ENCODE assay signal across 8 cellular contexts in the genomic region with DNA sequence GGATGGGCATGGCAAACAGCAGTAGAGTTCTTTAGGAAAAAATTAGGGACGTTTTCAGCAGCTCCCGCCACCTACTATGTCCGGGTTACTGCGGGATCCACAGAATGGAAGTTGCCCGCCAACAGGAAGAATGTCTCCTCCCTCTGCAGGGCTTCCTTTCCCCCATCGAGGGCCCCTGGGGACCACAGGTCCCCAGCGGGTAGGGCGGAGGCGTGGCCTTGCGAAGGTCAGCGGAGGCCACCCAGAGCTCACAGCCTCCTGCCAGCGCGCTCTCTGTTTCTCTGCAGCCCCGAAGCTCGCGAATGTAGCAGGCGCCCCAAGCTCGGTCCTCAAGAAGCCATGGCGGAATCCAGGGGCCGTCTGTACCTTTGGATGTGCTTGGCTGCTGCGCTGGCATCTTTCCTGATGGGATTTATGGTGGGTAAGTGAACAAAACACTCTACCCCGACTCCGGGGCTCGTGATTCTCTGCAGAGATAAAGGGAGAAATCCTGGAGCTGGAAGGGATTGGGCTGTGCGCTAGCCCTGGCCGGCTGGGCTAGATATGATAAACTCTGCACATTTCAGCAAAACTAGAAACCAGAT. TPM values are rescaled to one million over a fixed set of nuclear protein-coding genes. Genes with fewer than 3 reads are reported as not detected.
DNase-seq lines count a peak whose midpoint lies in the region; ATAC-seq, FAIRE-seq and TF ChIP-seq lines count a peak whose summit lies in the region.

A gene (plus strand): TSS at position 244 of the 584 bp plus-strand sequence. CDS start 96 bp downstream, at position 340.

- WGBS in HUES64 = 1% methylated on average over 26 of the region's 26 CpGs
- 11% methylated on average over 26 of the region's 26 CpGs for WGBS in GM12878 (ENCODE audit: insufficient coverage, insufficient replicate concordance, low lambda C conversion rate, missing lambda C conversion rate)

- TF ChIP-seq CTCF in CD4-positive, alpha-beta T cell (IDR thresholded peaks at IDR 0.05) = no peak
- TF ChIP-seq CTCF in GM12878 (IDR thresholded peaks at IDR 0.05 in 2 of 3, conservative IDR thresholded peaks at IDR 0.05 in 1 of 3; ENCODE audit: control insufficient read depth in 2 of 3, extremely low read depth in 1 of 3, insufficient read depth in 1 of 3, low read depth in 3 of 3, low read length in 3 of 3) = no peak

- intact Hi-C loops in CD4-positive, alpha-beta T cell (cut with DNase I, micrococcal nuclease) = no loop called here
- intact Hi-C loops in GM12878 (cut with micrococcal nuclease; ENCODE audit: unreplicated experiment) (no loop called here), sciatic nerve (cut with DNase I) (no loop called here)

- peak within 1 kb of the TSS; percentile 64 for H3K4me3 ChIP-seq in HUES64 (ENCODE audit: low read length)
- H3K4me3 ChIP-seq in GM12878 = no peak within 1 kb of the TSS
- H3K4me3 ChIP-seq in iPS-15b (ENCODE audit: low read depth, low read length) = peak within 1 kb of the TSS; percentile 80

- H3K27me3 Mint-ChIP-seq in CD4-positive, alpha-beta T cell = peaks cover 81% of the 10 kb centered on the region

- TF ChIP-seq POLR2A in GM12878 (IDR thresholded peaks at IDR 0.05; ENCODE audit: low read depth, low read length) = no peak

- BruUV-seq in GM12878 (replicated peaks; lab: Mats Ljungman, UMichigan) = no TSS peak

- ATAC-seq in CD4-positive, alpha-beta T cell (ENCODE audit: poor library complexity) = no peak
- peak; percentile 96 for ATAC-seq in GM19438 (IDR thresholded peaks at IDR 0.05; ENCODE audit: low read depth, unreplicated experiment)
- peak; percentile 95 for ATAC-seq in GM12878
- peak; percentile 94 for ATAC-seq in sciatic nerve

- CTCF ChIA-PET in CD4-positive, alpha-beta T cell (lab: Charles Lee) = no interaction called here
- CTCF ChIA-PET in GM12878 (lab: Yijun Ruan, JAX) = interaction anchor here (1.5 kb wide), 1 partner anchor 21 kb away, joined by 3 read pairs; no protein-coding TSS in a partner anchor

- no peak for TF ChIP-seq EP300 in GM12878 (IDR thresholded peaks at IDR 0.05; ENCODE audit: borderline replicate concordance in 1 of 2, control insufficient read depth in 1 of 2, low read depth in 2 of 2, low read length in 2 of 2)

- SMC1A ChIA-PET in GM12878 (lab: Charles Lee; ENCODE audit: uncharacterized antibody, unreplicated experiment) = no interaction called here

- TF ChIP-seq RAD21 in GM12878 (IDR thresholded peaks at IDR 0.05; ENCODE audit: insufficient read depth, low read depth, low read length) = no peak

- in situ Hi-C loops in GM12878 (cut with MboI) = no loop called here

- no peaks in the 10 kb centered on the region for H3K9me3 ChIP-seq in CD4-positive, alpha-beta T cell (ENCODE audit: control insufficient read depth, low read length)
- no peaks in the 10 kb centered on the region for H3K9me3 ChIP-seq in HUES64 (ENCODE audit: insufficient read depth, low read depth, low read length)
- no peaks in the 10 kb centered on the region for H3K9me3 ChIP-seq in GM12878 (replicated peaks; ENCODE audit: control insufficient read depth, insufficient read depth, low read length)
- no peaks in the 10 kb centered on the region for H3K9me3 ChIP-seq in iPS-15b (ENCODE audit: control insufficient read depth, insufficient read depth, low read length)

- H3K27ac Mint-ChIP-seq in CD4-positive, alpha-beta T cell = no peak within 1 kb of the TSS

- no peaks in the 10 kb centered on the region for H3K79me2 ChIP-seq in GM12878 (ENCODE audit: control insufficient read depth, insufficient read depth, low read length)

- FAIRE-seq in GM12878 (lab: Jason Lieb, UNC) = no peak

- H3K36me3 ChIP-seq in HUES64 (ENCODE audit: insufficient read depth, low read length) (no peaks in the 10 kb centered on the region), GM12878 (ENCODE audit: control insufficient read depth in 2 of 2, insufficient read depth in 2 of 2, low read length in 1 of 2) (no peaks in the 10 kb centered on the region), iPS-15b (ENCODE audit: control insufficient read depth, insufficient read depth, low read length) (no peaks in the 10 kb centered on the region)

- no peak within 1 kb of the TSS; the same call in 1 of the 2 replicates for H3K4me2 ChIP-seq in GM12878 (ENCODE audit: control insufficient read depth, insufficient read depth)

- peak within 1 kb of the TSS; percentile 39 for H3K4me3 Mint-ChIP-seq in CD4-positive, alpha-beta T cell

- POLR2A ChIA-PET in CD4-positive, alpha-beta T cell (lab: Charles Lee) = no interaction called here
- POLR2A ChIA-PET in GM12878 (lab: Charles Lee) = no interaction called here

- no peaks in the 10 kb centered on the region for H4K20me1 ChIP-seq in GM12878 (ENCODE audit: control insufficient read depth, insufficient read depth)

- DNase-seq in CD4-positive, alpha-beta T cell = no peak
- DNase-seq in GM12878 (ENCODE audit: low read depth, low spot score) (no peak), sciatic nerve (ENCODE audit: low spot score) (peak; percentile 72), NK-92 (lab: John Stamatoyannopoulos, UW; ENCODE audit: unreplicated experiment) (no peak), NCI-H187 (lab: John Stamatoyannopoulos, UW) (no peak)

- no peak within 1 kb of the TSS for H2AFZ ChIP-seq in GM12878 (ENCODE audit: control insufficient read depth, low read depth, low read length)

- H3K4me1 ChIP-seq in HUES64 (ENCODE audit: insufficient read depth, low read length) (peaks cover 28% of the 10 kb centered on the region), GM12878 (ENCODE audit: control insufficient read depth, insufficient read depth, low read length) (no peaks in the 10 kb centered on the region), iPS-15b (ENCODE audit: control insufficient read depth, insufficient read depth, low read length) (peaks cover 14% of the 10 kb centered on the region)

- H3K9ac ChIP-seq in HUES64 (ENCODE audit: low read depth, low read length) (peak within 1 kb of the TSS; percentile 65), GM12878 (ENCODE audit: control insufficient read depth, insufficient read depth, low read length) (no peak within 1 kb of the TSS), iPS-15b (ENCODE audit: low read depth, low read length) (peak within 1 kb of the TSS; percentile 74)

- H3K27me3 ChIP-seq in CD4-positive, alpha-beta T cell (ENCODE audit: control insufficient read depth, insufficient read depth, low read length) = peaks cover 34% of the 10 kb centered on the region
- H3K27me3 ChIP-seq in HUES64 (ENCODE audit: insufficient read depth, low read length) = peaks cover 4% of the 10 kb centered on the region; the same call in 1 of the 2 replicates
- H3K27me3 ChIP-seq in GM12878 (replicated peaks in 1 of 2; ENCODE audit: control insufficient read depth in 2 of 2, insufficient read depth in 2 of 2, low read length in 1 of 2) = peaks cover 1 to 6% of the 10 kb centered on the region in 2 experiments; a peak in 2 of 4 replicates
- no peaks in the 10 kb centered on the region for H3K27me3 ChIP-seq in iPS-15b (ENCODE audit: control insufficient read depth, insufficient read depth, low read length)

- peaks cover 19% of the 10 kb centered on the region for H3K4me1 Mint-ChIP-seq in CD4-positive, alpha-beta T cell (ENCODE audit: low read depth)

- RAD21 ChIA-PET in GM12878 (lab: Charles Lee; ENCODE audit: unreplicated experiment) = no interaction called here

- no peaks in the 10 kb centered on the region for H3K36me3 Mint-ChIP-seq in CD4-positive, alpha-beta T cell (ENCODE audit: low read depth)

- no peaks in the 10 kb centered on the region for H3K9me3 Mint-ChIP-seq in CD4-positive, alpha-beta T cell

- H3K27ac ChIP-seq in CD4-positive, alpha-beta T cell (ENCODE audit: low read depth, low read length) = no peak within 1 kb of the TSS
- H3K27ac ChIP-seq in HUES64 (ENCODE audit: low read depth, low read length) (peak within 1 kb of the TSS; percentile 85), GM12878 (ENCODE audit: control insufficient read depth, insufficient read depth) (no peak within 1 kb of the TSS)

TF ChIP-seq in GM12878, 131 proteins besides CTCF, POLR2A, EP300 and RAD21 (continues in another document):
- no peak for TF ChIP-seq STAT3 (IDR thresholded peaks at IDR 0.05; ENCODE audit: low read depth, low read length)

RNA-seq across cellular contexts. Expression of the gene that starts here (rescaled TPM):
- total RNA-seq in CD4-positive, alpha-beta T cell = not detected
- polyA plus RNA-seq in HUES64 (2013, experiment 1 of 2) = 5.2 TPM
- polyA plus RNA-seq in HUES64 (2013, experiment 2 of 2) = 6.7 TPM
- total RNA-seq in GM12878 (2013; cell fraction: nucleolus; rRNA removed) = 1.5 and 2.9 TPM in 2 replicates
- not detected in 2 replicates for total RNA-seq in GM12878 (2014; rRNA removed)
- not detected in 2 replicates for total RNA-seq in GM12878 (2014; rRNA removed; fragmentation: Illumina TruSeq; extraction: Trizol)
- not detected in 2 replicates for total RNA-seq in GM12878 (2021)
- polyA plus RNA-seq in GM12878 (2011; ENCODE audit: low read depth) = 0.10 TPM
- polyA plus RNA-seq in GM12878 (2011; rRNA removed) = 0.16 and 0.98 TPM in 2 replicates
- polyA plus RNA-seq in GM12878 (2011; cell fraction: cytosol; rRNA removed) = 0.04 and 0.08 TPM in 2 replicates
- polyA plus RNA-seq in GM12878 (2011; cell fraction: nucleus; rRNA removed) = 0.26 and 0.42 TPM in 2 replicates
- polyA plus RNA-seq in GM12878 (2012) = 0.15 and 0.24 TPM in 2 replicates
- polyA plus RNA-seq in GM12878 (2014; fragmentation: Illumina TruSeq; extraction: Trizol) = 0.24 TPM in 1 of 2 replicates, not detected in the other
- polyA plus RNA-seq in GM12878 (2014; fragmentation: Nextera tagmentation; extraction: Ambion mirVana) = under 1 TPM; 0.05 to 0.11 TPM
- polyA plus RNA-seq in GM12878 (2014; rRNA removed) = not detected in 2 replicates
- polyA plus RNA-seq in GM12878 (2016; fragmentation: Nextera tagmentation; extraction: Ambion mirVana) = under 1 TPM; 0.08 to 0.24 TPM
- 0.15 TPM in 2 replicates for polyA minus RNA-seq in GM12878 (2011; rRNA and poly(A)+ RNA removed)
- not detected in 2 replicates for polyA minus RNA-seq in GM12878 (2011; cell fraction: cytosol; rRNA and poly(A)+ RNA removed)
- polyA minus RNA-seq in GM12878 (2011; cell fraction: nucleus; rRNA and poly(A)+ RNA removed) = 0.29 and 0.73 TPM in 2 replicates
- total RNA-seq in sciatic nerve = 12.5 TPM
